Comparison of ENCODE assay signal across 7 cellular contexts in the genomic region with DNA sequence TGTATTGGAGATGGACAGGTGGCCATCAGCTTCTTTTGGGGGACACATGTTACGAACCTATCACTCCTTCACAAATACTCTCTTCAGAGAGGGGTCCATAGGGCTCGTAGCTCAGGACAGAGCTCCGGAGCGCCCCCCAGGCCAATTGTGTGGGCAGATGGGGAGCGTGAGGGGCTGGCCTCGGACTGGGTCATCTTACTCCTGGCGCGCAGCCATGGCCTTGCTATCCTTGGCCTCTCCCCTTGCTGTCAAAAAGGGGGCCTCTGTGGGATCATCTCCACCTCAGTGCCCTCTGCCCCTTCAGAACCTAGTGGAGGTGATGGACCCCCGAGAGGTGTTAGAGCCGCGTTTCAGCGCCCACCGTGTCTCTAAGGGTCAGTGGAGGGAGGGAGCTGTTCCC.
"Had no signal": no experiment of that assay in that cellular context is flagged by ENCODE, and none has a peak within 500 bp of the region (broad histone marks: within the 10 kb centered on the region; RNA-seq: fewer than 3 reads in every experiment).

No MANE protein-coding gene starts in this region.

- H3K27ac ChIP-seq: HL-60 had no signal

- H2AFZ ChIP-seq: GM23338 had no signal

- H3K36me3 ChIP-seq: HAP-1 had no signal

- H3K4me2 ChIP-seq: GM23338 had no signal

- H3K27ac Mint-ChIP-seq: GM23338, HFFc6, IgD-negative memory B cell had no signal

- H3K4me3 Mint-ChIP-seq: GM23338, HFFc6, IgD-negative memory B cell had no signal

- H3K9me3 Mint-ChIP-seq: GM23338, HFFc6, IgD-negative memory B cell had no signal

- H3K9me3 ChIP-seq: HAP-1 had no signal

- H3K36me3 Mint-ChIP-seq: IgD-negative memory B cell had no signal

- ATAC-seq: GM23338, HCT116, HepG2 had no signal

- DNase-seq: HFFc6 had no signal

- H3K4me3 ChIP-seq: GM23338, HAP-1 had no signal

- H3K4me1 Mint-ChIP-seq: IgD-negative memory B cell had no signal
